Comparison of ENCODE assay signal across 21 cellular contexts in genomic region chr1:22223176-22223575, GRCh38.
A peak's percentile ranks its signal among the peaks of the same experiment; 100 is the strongest.
DNase-seq lines count a peak whose midpoint lies in the region; ATAC-seq and TF ChIP-seq lines count a peak whose summit lies in the region.
"Had no signal": no experiment of that assay in that cellular context is flagged by ENCODE, and none has a peak within 500 bp of the region (broad histone marks: within the 10 kb centered on the region; RNA-seq: fewer than 3 reads in every experiment).

No MANE protein-coding gene starts in this region.

- H4K20me1 ChIP-seq in neural progenitor cell (ENCODE audit: low read depth), result peaks cover 68% of the 10 kb centered on the region
- H4K20me1 ChIP-seq: BLaER1 had no signal

- no peak overlapping the region for H3K27ac Mint-ChIP-seq in activated naive CD8-positive, alpha-beta T cell treated with anti-CD3 and anti-CD28 coated beads, Interleukin-2, amount 10 ng/mL, durations not matched to agents 7 days and 5 days
- no peak overlapping the region for H3K27ac Mint-ChIP-seq in activated naive CD8-positive, alpha-beta T cell treated with anti-CD3 and anti-CD28 coated beads, Interleukin-2, amount 50 U/mL, for 24 hours
- peak overlapping the region; percentile 64 for H3K27ac Mint-ChIP-seq in neural progenitor cell
- H3K27ac Mint-ChIP-seq: H9 had no signal

- H3K4me3 Mint-ChIP-seq in activated naive CD8-positive, alpha-beta T cell treated with anti-CD3 and anti-CD28 coated beads, Interleukin-2, amount 10 ng/mL, durations not matched to agents 7 days and 5 days, result no peak overlapping the region
- H3K4me3 Mint-ChIP-seq in activated naive CD8-positive, alpha-beta T cell treated with anti-CD3 and anti-CD28 coated beads, Interleukin-2, amount 50 U/mL, for 24 hours, result no peak overlapping the region
- H3K4me3 Mint-ChIP-seq in neural progenitor cell, result no peak overlapping the region

- no peak overlapping the region for H3K9ac ChIP-seq in neural progenitor cell
- H3K9ac ChIP-seq: BLaER1, GM23248 had no signal

- H3K27me3 ChIP-seq in neural progenitor cell, result peaks cover 100% of the 10 kb centered on the region
- H3K27me3 ChIP-seq: BLaER1 had no signal

- H3K27ac ChIP-seq in neural progenitor cell, result no peak overlapping the region
- H3K27ac ChIP-seq: BLaER1, GM23248, SJSA1 had no signal

- no peaks in the 10 kb centered on the region for H3K9me3 Mint-ChIP-seq in activated naive CD8-positive, alpha-beta T cell treated with anti-CD3 and anti-CD28 coated beads, Interleukin-2, amount 10 ng/mL, durations not matched to agents 7 days and 5 days
- no peaks in the 10 kb centered on the region for H3K9me3 Mint-ChIP-seq in activated naive CD8-positive, alpha-beta T cell treated with anti-CD3 and anti-CD28 coated beads, Interleukin-2, amount 50 U/mL, for 24 hours
- peaks cover 39% of the 10 kb centered on the region for H3K9me3 Mint-ChIP-seq in neural progenitor cell

- no peaks in the 10 kb centered on the region for H3K9me3 ChIP-seq in neural progenitor cell (ENCODE audit: low read depth)
- H3K9me3 ChIP-seq: BLaER1, SJSA1 had no signal

- peaks cover 25% of the 10 kb centered on the region for H3F3A ChIP-seq in neural progenitor cell (ENCODE audit: low read depth)

- H3K79me2 ChIP-seq in neural progenitor cell (ENCODE audit: low read depth), result no peaks in the 10 kb centered on the region

- POLR2A ChIA-PET in activated naive CD8-positive, alpha-beta T cell treated with anti-CD3 and anti-CD28 coated beads, Interleukin-2, amount 10 ng/mL, durations not matched to agents 7 days and 5 days (lab: Charles Lee), result no interaction called here

- H2AFZ ChIP-seq in neural progenitor cell (replicated peaks), result no peak overlapping the region
- H2AFZ ChIP-seq: GM23248 had no signal

- H3K4me3 ChIP-seq in epithelial cell of esophagus (ENCODE audit: low read length) (no peak overlapping the region), neural progenitor cell (no peak overlapping the region)
- H3K4me3 ChIP-seq: BLaER1, GM23248, K562, SJSA1 had no signal

- H3K4me2 ChIP-seq in neural progenitor cell, result no peak overlapping the region
- H3K4me2 ChIP-seq: BLaER1 had no signal

- H3K4me1 Mint-ChIP-seq in activated naive CD8-positive, alpha-beta T cell treated with anti-CD3 and anti-CD28 coated beads, Interleukin-2, amount 10 ng/mL, durations not matched to agents 7 days and 5 days, result no peaks in the 10 kb centered on the region
- no peaks in the 10 kb centered on the region for H3K4me1 Mint-ChIP-seq in activated naive CD8-positive, alpha-beta T cell treated with anti-CD3 and anti-CD28 coated beads, Interleukin-2, amount 50 U/mL, for 24 hours
- peaks cover 67% of the 10 kb centered on the region for H3K4me1 Mint-ChIP-seq in neural progenitor cell
- H3K4me1 Mint-ChIP-seq: CD4-positive, CD25-positive, alpha-beta regulatory T cell had no signal

- peak; percentile 8 for DNase-seq in activated naive CD8-positive, alpha-beta T cell treated with anti-CD3 and anti-CD28 coated beads, Interleukin-2, amount 10 ng/mL, durations not matched to agents 7 days and 5 days
- no peak for DNase-seq in activated naive CD8-positive, alpha-beta T cell treated with anti-CD3 and anti-CD28 coated beads, Interleukin-2, amount 50 U/mL, for 24 hours
- DNase-seq in epithelial cell of esophagus (ENCODE audit: low read depth) (peak; percentile 49), neural progenitor cell (ENCODE audit: low spot score) (no peak), SK-N-DZ (ENCODE audit: low spot score) (no peak), GM19238 (ENCODE audit: insufficient read length, low spot score) (no peak), HT-29 (ENCODE audit: low spot score) (no peak)
- DNase-seq: CD4-positive, CD25-positive, alpha-beta regulatory T cell; GM23248; H9; Kasumi-1; NCI-H1105 treated with DMSO at 0.1 percent for 48 hours; NCI-H146; NCI-H1930; NCI-H446; NCI-H524 treated with DMSO at 0.1 percent for 48 hours; NCI-H774; Right ventricle myocardium superior had no signal

- no peaks in the 10 kb centered on the region for H3K36me3 Mint-ChIP-seq in activated naive CD8-positive, alpha-beta T cell treated with anti-CD3 and anti-CD28 coated beads, Interleukin-2, amount 10 ng/mL, durations not matched to agents 7 days and 5 days
- H3K36me3 Mint-ChIP-seq in activated naive CD8-positive, alpha-beta T cell treated with anti-CD3 and anti-CD28 coated beads, Interleukin-2, amount 50 U/mL, for 24 hours (ENCODE audit: low read depth), result no peaks in the 10 kb centered on the region
- peaks cover 9% of the 10 kb centered on the region for H3K36me3 Mint-ChIP-seq in neural progenitor cell
- H3K36me3 Mint-ChIP-seq: CD4-positive, CD25-positive, alpha-beta regulatory T cell had no signal

- peaks cover 7% of the 10 kb centered on the region for H3K27me3 Mint-ChIP-seq in activated naive CD8-positive, alpha-beta T cell treated with anti-CD3 and anti-CD28 coated beads, Interleukin-2, amount 10 ng/mL, durations not matched to agents 7 days and 5 days
- H3K27me3 Mint-ChIP-seq in activated naive CD8-positive, alpha-beta T cell treated with anti-CD3 and anti-CD28 coated beads, Interleukin-2, amount 50 U/mL, for 24 hours, result peaks cover 5% of the 10 kb centered on the region
- peaks cover 58% of the 10 kb centered on the region for H3K27me3 Mint-ChIP-seq in neural progenitor cell (ENCODE audit: insufficient read depth, low read depth)

- H3K4me1 ChIP-seq in neural progenitor cell, result peaks cover 7% of the 10 kb centered on the region
- H3K4me1 ChIP-seq: SJSA1 had no signal

- no peak for ATAC-seq in activated naive CD8-positive, alpha-beta T cell treated with anti-CD3 and anti-CD28 coated beads, Interleukin-2, amount 10 ng/mL, durations not matched to agents 7 days and 5 days (ENCODE audit: low read depth)
- ATAC-seq in activated naive CD8-positive, alpha-beta T cell treated with anti-CD3 and anti-CD28 coated beads, Interleukin-2, amount 50 U/mL, for 24 hours, result no peak
- ATAC-seq: K562 had no signal

- H3K36me3 ChIP-seq in neural progenitor cell, result no peaks in the 10 kb centered on the region
- H3K36me3 ChIP-seq: BLaER1, SJSA1 had no signal

- TF ChIP-seq CTCF in epithelial cell of esophagus (IDR thresholded peaks at IDR 0.05; ENCODE audit: insufficient read depth, low read depth, low read length, missing control alignments), result no peak
- no peak for TF ChIP-seq CTCF in neural progenitor cell (IDR thresholded peaks at IDR 0.05)

Comparison
In these comparisons a context has a peak if more than half of its experiments do, and no peak if none do; other contexts are left out.
1. DNase-seq: peak in activated naive CD8-positive, alpha-beta T cell treated with anti-CD3 and anti-CD28 coated beads, Interleukin-2, amount 10 ng/mL, durations not matched to agents 7 days and 5 days (single experiment) and epithelial cell of esophagus (single experiment); none in activated naive CD8-positive, alpha-beta T cell treated with anti-CD3 and anti-CD28 coated beads, Interleukin-2, amount 50 U/mL, for 24 hours (single experiment), neural progenitor cell (single experiment), SK-N-DZ (single experiment), GM19238 (single experiment) and HT-29 (single experiment).